22 cellular contexts compared by ENCODE assay signal in the genomic region with DNA sequence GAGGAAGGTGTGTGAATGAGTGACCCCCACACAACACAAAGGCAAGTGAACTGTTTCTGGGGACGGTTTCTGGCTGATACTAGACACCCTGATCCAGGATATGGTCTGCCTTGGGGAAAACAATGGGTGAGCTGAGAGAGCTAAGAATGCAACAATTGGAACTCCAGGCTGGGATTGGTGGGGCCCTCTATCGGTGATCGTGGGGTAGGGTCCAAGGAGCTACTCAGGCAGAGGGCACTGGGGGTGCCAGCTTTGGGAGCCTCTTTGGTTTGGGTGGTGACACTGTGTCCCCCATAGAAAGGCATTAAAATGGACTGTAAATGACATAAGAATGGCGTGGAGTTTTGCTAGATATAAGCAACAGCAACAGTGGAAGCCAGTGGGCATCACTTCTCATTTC.
DNase-seq lines count a peak whose midpoint lies in the region; ATAC-seq, FAIRE-seq and TF ChIP-seq lines count a peak whose summit lies in the region.
"Had no signal": no experiment of that assay in that cellular context is flagged by ENCODE, and none has a peak within 500 bp of the region (broad histone marks: within the 10 kb centered on the region; RNA-seq: fewer than 3 reads in every experiment).

No MANE protein-coding gene starts in this region.

- TF ChIP-seq CTCF in GM12873 (IDR thresholded peaks at IDR 0.05; ENCODE audit: insufficient read depth, low read depth, low read length, missing control alignments) (peak; percentile 38), choroid plexus epithelial cell (conservative IDR thresholded peaks at IDR 0.05; ENCODE audit: low read depth, low read length) (peak; percentile 9), retinal pigment epithelial cell (conservative IDR thresholded peaks at IDR 0.05; ENCODE audit: low read depth, low read length) (peak; percentile 17)

- no peak for ATAC-seq in HG03571 (IDR thresholded peaks at IDR 0.05; ENCODE audit: unreplicated experiment)
- ATAC-seq: activated CD4-positive, CD25-positive, alpha-beta regulatory T cell treated with anti-CD3 and anti-CD28 coated beads, Interleukin-2, amount 50 U/mL, for 24 hours; activated naive CD4-positive, alpha-beta T cell treated with anti-CD3 and anti-CD28 coated beads, Interleukin-2, amount 50 U/mL, for 72 hours; sciatic nerve had no signal

- no peak overlapping the region for H3K4me3 ChIP-seq in choroid plexus epithelial cell (ENCODE audit: low read depth, low read length)
- no peak overlapping the region for H3K4me3 ChIP-seq in retinal pigment epithelial cell (ENCODE audit: low read length)
- H3K4me3 ChIP-seq: coronary artery, MG63, ovary, thyroid gland had no signal

- FAIRE-seq in HTR-8/SVneo (lab: Jason Lieb, UNC), result no peak
- FAIRE-seq: endometrium, GM19239, kidney had no signal

- DNase-seq in HTR-8/SVneo (ENCODE audit: insufficient read length, low spot score) (peak; percentile 5), choroid plexus epithelial cell (ENCODE audit: low read depth) (no peak), retinal pigment epithelial cell (ENCODE audit: low read depth) (no peak), NCI-H510A (lab: John Stamatoyannopoulos, UW) (no peak), mesenteric fat pad (ENCODE audit: low spot score) (no peak)
- DNase-seq: DND-41; kidney; MG63; naive B cell; NCI-H1694; NCI-H226; ovary; stimulated activated naive CD4-positive, alpha-beta T cell; thyroid gland had no signal
